ENCODE assay signal across 17 cellular contexts in the genomic region with DNA sequence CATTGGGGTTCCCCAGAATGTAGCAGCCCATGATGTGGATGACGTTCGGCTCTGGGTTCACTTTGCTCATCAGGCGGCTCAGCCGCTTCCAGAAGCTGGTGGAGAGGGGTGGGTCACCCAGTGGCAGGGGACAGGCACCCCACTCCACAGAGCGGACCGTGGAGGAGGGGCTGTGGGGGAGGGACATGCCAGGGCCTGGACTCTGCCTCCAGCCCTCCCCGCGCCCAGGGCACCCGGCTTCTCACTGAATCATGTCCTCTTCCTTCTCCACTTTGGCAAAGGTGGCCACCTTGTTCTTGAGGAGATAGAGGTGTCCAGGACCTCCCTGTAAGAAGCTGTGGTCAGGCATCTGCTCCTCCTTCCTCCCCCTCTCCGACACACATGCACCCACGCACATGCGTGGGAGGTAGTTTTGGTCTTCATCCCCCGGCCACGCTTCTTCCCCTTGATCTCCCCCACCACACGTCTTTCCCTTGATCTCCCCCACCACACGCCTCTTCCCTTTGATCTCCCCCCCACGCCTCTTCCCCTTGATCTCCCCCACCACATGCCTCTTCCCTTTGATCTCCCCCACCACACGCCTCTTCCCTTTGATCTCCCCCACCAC. TPM values are rescaled to one million over a fixed set of nuclear protein-coding genes. Genes with fewer than 3 reads are reported as not detected.
A peak's percentile ranks its signal among the peaks of the same experiment; 100 is the strongest.
DNase-seq lines count a peak whose midpoint lies in the region; ATAC-seq and TF ChIP-seq lines count a peak whose summit lies in the region.
"Had no signal": no experiment of that assay in that cellular context is flagged by ENCODE, and none has a peak within 500 bp of the region (broad histone marks: within the 10 kb centered on the region; RNA-seq: fewer than 3 reads in every experiment).

No MANE protein-coding gene starts in this region.

- no peaks in the 10 kb centered on the region for H3K9me3 ChIP-seq in ovary
- H3K9me3 ChIP-seq: right lobe of liver, vagina had no signal

- TF ChIP-seq POLR2A in ovary (IDR thresholded peaks at IDR 0.05) = no peak

- H3K4me3 Mint-ChIP-seq in activated CD8-positive, alpha-beta memory T cell treated with anti-CD3 and anti-CD28 coated beads, Interleukin-2, amount 10 ng/mL, durations not matched to agents 7 days and 5 days = no peak overlapping the region
- H3K4me3 Mint-ChIP-seq: H9 had no signal

- peaks cover 6% of the 10 kb centered on the region for H3K36me3 Mint-ChIP-seq in activated CD8-positive, alpha-beta memory T cell treated with anti-CD3 and anti-CD28 coated beads, Interleukin-2, amount 10 ng/mL, durations not matched to agents 7 days and 5 days

- intact Hi-C loops in ovary (cut with DNase I) = loop anchor here in 2 of 4 donors (5.0 to 10.0 kb wide), 2 partner anchors 148 to 155 kb away; a partner anchor contains a TSS

- TF ChIP-seq CTCF in GM06990 (IDR thresholded peaks at IDR 0.05; ENCODE audit: insufficient read depth, low read length, poor library complexity, severe bottlenecking) (no peak), ovary (IDR thresholded peaks at IDR 0.05) (no peak), foreskin fibroblast (IDR thresholded peaks at IDR 0.05; ENCODE audit: low read depth, low read length) (no peak)

- H3K4me3 ChIP-seq in GM06990 (replicated peaks; ENCODE audit: low read depth, low read length) (no peak overlapping the region), ovary (no peak overlapping the region), foreskin fibroblast (ENCODE audit: low read depth in 1 of 2, low read length in 2 of 2) (no peak overlapping the region)
- H3K4me3 ChIP-seq: right lobe of liver, vagina had no signal

- H3K9me3 Mint-ChIP-seq in activated CD8-positive, alpha-beta memory T cell treated with anti-CD3 and anti-CD28 coated beads, Interleukin-2, amount 10 ng/mL, durations not matched to agents 7 days and 5 days (ENCODE audit: low read depth) = no peaks in the 10 kb centered on the region
- H3K9me3 Mint-ChIP-seq: H9 had no signal

- ATAC-seq in activated CD8-positive, alpha-beta memory T cell treated with anti-CD3 and anti-CD28 coated beads, Interleukin-2, amount 10 ng/mL, durations not matched to agents 7 days and 5 days = no peak
- no peak for ATAC-seq in HG03460 (IDR thresholded peaks at IDR 0.05; ENCODE audit: unreplicated experiment)
- ATAC-seq in HG02852 (IDR thresholded peaks at IDR 0.05; ENCODE audit: unreplicated experiment) = no peak
- ATAC-seq: right lobe of liver had no signal

- 70 to 77% (median 75%) methylated on average over 17 to 18 of the region's 18 CpGs for WGBS in ovary, 3 donors

- H3K4me1 ChIP-seq in ovary (ENCODE audit: insufficient read depth) = peaks cover 6% of the 10 kb centered on the region

- peak; percentile 22 for DNase-seq in activated CD8-positive, alpha-beta memory T cell treated with anti-CD3 and anti-CD28 coated beads, Interleukin-2, amount 50 U/mL, for 1 hour (ENCODE audit: extremely low read depth)
- no peak for DNase-seq in activated CD8-positive, alpha-beta memory T cell treated with anti-CD3 and anti-CD28 coated beads, Interleukin-2, amount 10 ng/mL, durations not matched to agents 7 days and 5 days
- DNase-seq in GM06990 (ENCODE audit: extremely low read depth, insufficient read length) (peak; percentile 24), ovary (peak in 4 of 5 donors; percentile 9 to 39 (median 22)), foreskin fibroblast (no peak)
- DNase-seq in activated naive CD4-positive, alpha-beta T cell treated with anti-CD3 and anti-CD28 coated beads, Interleukin-2, amount 50 U/mL, for 16 hours = peak; percentile 37
- DNase-seq: ACHN; activated CD4-positive, CD25-positive, alpha-beta regulatory T cell; H9; NCI-H1417 treated with DMSO at 0.1 percent for 48 hours; NCI-H526; SHP77 had no signal

- H3K27ac ChIP-seq in ovary = no peak overlapping the region
- H3K27ac ChIP-seq: right lobe of liver, vagina had no signal

- TF ChIP-seq EP300 in ovary (IDR thresholded peaks at IDR 0.05) = no peak

- CTCF ChIA-PET in activated CD8-positive, alpha-beta memory T cell treated with anti-CD3 and anti-CD28 coated beads, Interleukin-2, amount 10 ng/mL, durations not matched to agents 7 days and 5 days (lab: Charles Lee) = interaction anchor here (1.8 kb wide), 1 partner anchor 27 kb away, joined by 7 read pairs; a partner anchor contains a TSS

- peaks cover 2% of the 10 kb centered on the region for H3K27me3 Mint-ChIP-seq in activated CD8-positive, alpha-beta memory T cell treated with anti-CD3 and anti-CD28 coated beads, Interleukin-2, amount 10 ng/mL, durations not matched to agents 7 days and 5 days

- H3K27ac Mint-ChIP-seq in activated CD8-positive, alpha-beta memory T cell treated with anti-CD3 and anti-CD28 coated beads, Interleukin-2, amount 10 ng/mL, durations not matched to agents 7 days and 5 days = no peak overlapping the region
- H3K27ac Mint-ChIP-seq: H9 had no signal

- peaks cover 7% of the 10 kb centered on the region for H3K36me3 ChIP-seq in GM06990 (ENCODE audit: control insufficient read depth, insufficient read depth, low read length)
- H3K36me3 ChIP-seq in ovary = no peaks in the 10 kb centered on the region

- H3K4me1 Mint-ChIP-seq in activated CD8-positive, alpha-beta memory T cell treated with anti-CD3 and anti-CD28 coated beads, Interleukin-2, amount 10 ng/mL, durations not matched to agents 7 days and 5 days = peaks cover 36% of the 10 kb centered on the region

- H3K27me3 ChIP-seq in GM06990 (replicated peaks; ENCODE audit: control insufficient read depth, insufficient read depth, low read length) = no peaks in the 10 kb centered on the region
- H3K27me3 ChIP-seq in ovary = no peaks in the 10 kb centered on the region
- H3K27me3 ChIP-seq: right lobe of liver, vagina had no signal

RNA-seq across cellular contexts. Expression of a gene that starts 8.9 kb away (rescaled TPM):
- total RNA-seq in activated CD8-positive, alpha-beta memory T cell treated with anti-CD3 and anti-CD28 coated beads, Interleukin-2, amount 10 ng/mL, durations not matched to agents 7 days and 5 days = not detected
- under 1 TPM in 5 of 7 donors, not detected in 2; 0.10 to 0.57 (median 0.24) TPM for total RNA-seq in ovary
- under 1 TPM in 1 of 2 donors, not detected in 1; 0.11 TPM for polyA plus RNA-seq in ovary
- total RNA-seq: mononuclear cell, vagina had no signal

RNA-seq across cellular contexts. Expression of a gene that starts 9.1 kb away (rescaled TPM):
- 10 to 100 TPM; 35.8 to 42.1 TPM for total RNA-seq in activated CD8-positive, alpha-beta memory T cell treated with anti-CD3 and anti-CD28 coated beads, Interleukin-2, amount 10 ng/mL, durations not matched to agents 7 days and 5 days
- total RNA-seq in ovary = 10 to 100 TPM; 22.9 to 50.3 (median 35.4) TPM
- 10 to 100 TPM; 24.0 to 29.5 TPM for polyA plus RNA-seq in ovary

RNA-seq across cellular contexts. Expression of a gene that starts 26.8 kb away (rescaled TPM):
- total RNA-seq in activated CD8-positive, alpha-beta memory T cell treated with anti-CD3 and anti-CD28 coated beads, Interleukin-2, amount 10 ng/mL, durations not matched to agents 7 days and 5 days = under 1 TPM; 0.30 to 0.53 TPM
- total RNA-seq in ovary = 10 to 100 TPM in 5 of 7 donors, 1 to 10 TPM in 2; 8.5 to 18.5 (median 13.8) TPM
- polyA plus RNA-seq in ovary = 1 to 10 TPM in 1 of 2 donors, not detected in 1; 7.1 TPM

RNA-seq across cellular contexts. Expression of a gene that starts 27.1 kb away (rescaled TPM):
- total RNA-seq in activated CD8-positive, alpha-beta memory T cell treated with anti-CD3 and anti-CD28 coated beads, Interleukin-2, amount 10 ng/mL, durations not matched to agents 7 days and 5 days = 10 to 100 TPM in 1 of 2 experiments, 1 to 10 TPM in 1; 9.2 to 19.8 TPM
- 10 to 100 TPM; 19.5 to 30.6 (median 26.2) TPM for total RNA-seq in ovary
- polyA plus RNA-seq in ovary = 10 to 100 TPM in 1 of 2 donors, 1 to 10 TPM in 1; 1.0 to 19.4 TPM

Comparison
In these comparisons a context has a peak if more than half of its experiments do, and no peak if none do; other contexts are left out.
1. DNase-seq: peak in activated CD8-positive, alpha-beta memory T cell treated with anti-CD3 and anti-CD28 coated beads, Interleukin-2, amount 50 U/mL, for 1 hour (single experiment), GM06990 (single experiment), activated naive CD4-positive, alpha-beta T cell treated with anti-CD3 and anti-CD28 coated beads, Interleukin-2, amount 50 U/mL, for 16 hours (single experiment) and ovary (4 of 5); none in activated CD8-positive, alpha-beta memory T cell treated with anti-CD3 and anti-CD28 coated beads, Interleukin-2, amount 10 ng/mL, durations not matched to agents 7 days and 5 days (single experiment) and foreskin fibroblast (0 of 2).
2. RNA of a gene that starts 26.8 kb away (total RNA-seq): 8.5 to 18.5 TPM in ovary; 0.30 to 0.53 TPM in activated CD8-positive, alpha-beta memory T cell treated with anti-CD3 and anti-CD28 coated beads, Interleukin-2, amount 10 ng/mL, durations not matched to agents 7 days and 5 days; every median in the first group is over 4 times any median in the second.